In the genomic region with DNA sequence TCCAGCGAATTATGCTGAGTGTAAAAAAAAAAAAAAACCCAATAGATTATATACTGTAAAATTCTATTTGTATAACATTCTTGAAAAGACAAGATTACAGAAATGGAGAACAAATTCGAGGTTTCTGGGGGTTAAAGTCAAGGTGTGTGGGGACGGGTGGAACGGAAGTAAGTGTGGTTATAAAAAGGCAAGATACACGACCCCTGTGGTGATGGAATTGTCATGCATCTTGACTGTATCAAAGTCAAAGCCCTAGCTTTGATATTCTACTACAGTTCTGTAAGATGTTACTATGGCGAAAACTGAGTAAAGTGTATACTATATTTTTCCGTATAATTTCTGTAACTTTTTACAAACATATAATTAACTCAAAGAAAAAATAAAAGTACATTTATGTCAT, we compare ENCODE assay signal across 1 cellular context.
TF ChIP-seq lines count a peak whose summit lies in the region.

No MANE protein-coding gene starts in this region.

TF ChIP-seq in WTC11, 78 proteins besides CTCF, POLR2A, EP300 and RAD21 (continued from another document):
- TF ChIP-seq, protein P1, sequence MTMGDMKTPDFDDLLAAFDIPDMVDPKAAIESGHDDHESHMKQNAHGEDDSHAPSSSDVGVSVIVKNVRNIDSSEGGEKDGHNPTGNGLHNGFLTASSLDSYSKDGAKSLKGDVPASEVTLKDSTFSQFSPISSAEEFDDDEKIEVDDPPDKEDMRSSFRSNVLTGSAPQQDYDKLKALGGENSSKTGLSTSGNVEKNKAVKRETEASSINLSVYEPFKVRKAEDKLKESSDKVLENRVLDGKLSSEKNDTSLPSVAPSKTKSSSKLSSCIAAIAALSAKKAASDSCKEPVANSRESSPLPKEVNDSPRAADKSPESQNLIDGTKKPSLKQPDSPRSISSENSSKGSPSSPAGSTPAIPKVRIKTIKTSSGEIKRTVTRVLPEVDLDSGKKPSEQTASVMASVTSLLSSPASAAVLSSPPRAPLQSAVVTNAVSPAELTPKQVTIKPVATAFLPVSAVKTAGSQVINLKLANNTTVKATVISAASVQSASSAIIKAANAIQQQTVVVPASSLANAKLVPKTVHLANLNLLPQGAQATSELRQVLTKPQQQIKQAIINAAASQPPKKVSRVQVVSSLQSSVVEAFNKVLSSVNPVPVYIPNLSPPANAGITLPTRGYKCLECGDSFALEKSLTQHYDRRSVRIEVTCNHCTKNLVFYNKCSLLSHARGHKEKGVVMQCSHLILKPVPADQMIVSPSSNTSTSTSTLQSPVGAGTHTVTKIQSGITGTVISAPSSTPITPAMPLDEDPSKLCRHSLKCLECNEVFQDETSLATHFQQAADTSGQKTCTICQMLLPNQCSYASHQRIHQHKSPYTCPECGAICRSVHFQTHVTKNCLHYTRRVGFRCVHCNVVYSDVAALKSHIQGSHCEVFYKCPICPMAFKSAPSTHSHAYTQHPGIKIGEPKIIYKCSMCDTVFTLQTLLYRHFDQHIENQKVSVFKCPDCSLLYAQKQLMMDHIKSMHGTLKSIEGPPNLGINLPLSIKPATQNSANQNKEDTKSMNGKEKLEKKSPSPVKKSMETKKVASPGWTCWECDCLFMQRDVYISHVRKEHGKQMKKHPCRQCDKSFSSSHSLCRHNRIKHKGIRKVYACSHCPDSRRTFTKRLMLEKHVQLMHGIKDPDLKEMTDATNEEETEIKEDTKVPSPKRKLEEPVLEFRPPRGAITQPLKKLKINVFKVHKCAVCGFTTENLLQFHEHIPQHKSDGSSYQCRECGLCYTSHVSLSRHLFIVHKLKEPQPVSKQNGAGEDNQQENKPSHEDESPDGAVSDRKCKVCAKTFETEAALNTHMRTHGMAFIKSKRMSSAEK (CRISPR knock-in tag; IDR thresholded peaks at IDR 0.05; ENCODE audit: borderline replicate concordance) = no peak
- no peak for TF ChIP-seq GTF2I (CRISPR knock-in tag; conservative IDR thresholded peaks at IDR 0.05)
- no peak for TF ChIP-seq NFE2L1 (CRISPR knock-in tag; IDR thresholded peaks at IDR 0.05)
- TF ChIP-seq, protein P2, sequence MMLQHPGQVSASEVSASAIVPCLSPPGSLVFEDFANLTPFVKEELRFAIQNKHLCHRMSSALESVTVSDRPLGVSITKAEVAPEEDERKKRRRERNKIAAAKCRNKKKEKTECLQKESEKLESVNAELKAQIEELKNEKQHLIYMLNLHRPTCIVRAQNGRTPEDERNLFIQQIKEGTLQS (CRISPR knock-in tag; conservative IDR thresholded peaks at IDR 0.05) = no peak
- no peak for TF ChIP-seq KAT7 (CRISPR knock-in tag; IDR thresholded peaks at IDR 0.05; ENCODE audit: borderline replicate concordance)
- TF ChIP-seq ELF4 (CRISPR knock-in tag; IDR thresholded peaks at IDR 0.05; ENCODE audit: low read depth) = no peak
- TF ChIP-seq CREM (CRISPR knock-in tag; IDR thresholded peaks at IDR 0.05) = no peak
- no peak for TF ChIP-seq SOX15 (CRISPR knock-in tag; IDR thresholded peaks at IDR 0.05)
- TF ChIP-seq MXD4 (CRISPR knock-in tag; IDR thresholded peaks at IDR 0.05; ENCODE audit: borderline replicate concordance) = no peak
- TF ChIP-seq, protein P3, sequence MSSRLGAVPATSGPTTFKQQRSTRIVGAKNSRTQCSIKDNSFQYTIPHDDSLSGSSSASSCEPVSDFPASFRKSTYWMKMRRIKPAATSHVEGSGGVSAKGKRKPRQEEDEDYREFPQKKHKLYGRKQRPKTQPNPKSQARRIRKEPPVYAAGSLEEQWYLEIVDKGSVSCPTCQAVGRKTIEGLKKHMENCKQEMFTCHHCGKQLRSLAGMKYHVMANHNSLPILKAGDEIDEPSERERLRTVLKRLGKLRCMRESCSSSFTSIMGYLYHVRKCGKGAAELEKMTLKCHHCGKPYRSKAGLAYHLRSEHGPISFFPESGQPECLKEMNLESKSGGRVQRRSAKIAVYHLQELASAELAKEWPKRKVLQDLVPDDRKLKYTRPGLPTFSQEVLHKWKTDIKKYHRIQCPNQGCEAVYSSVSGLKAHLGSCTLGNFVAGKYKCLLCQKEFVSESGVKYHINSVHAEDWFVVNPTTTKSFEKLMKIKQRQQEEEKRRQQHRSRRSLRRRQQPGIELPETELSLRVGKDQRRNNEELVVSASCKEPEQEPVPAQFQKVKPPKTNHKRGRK (CRISPR knock-in tag; IDR thresholded peaks at IDR 0.05; ENCODE audit: borderline replicate concordance) = no peak
- no peak for TF ChIP-seq TP53 (CRISPR knock-in tag; IDR thresholded peaks at IDR 0.05)
- no peak for TF ChIP-seq ZNF138 (CRISPR knock-in tag; conservative IDR thresholded peaks at IDR 0.05)
- TF ChIP-seq ESRRA (CRISPR knock-in tag; IDR thresholded peaks at IDR 0.05; ENCODE audit: borderline replicate concordance) = no peak
- TF ChIP-seq ZNF263 (CRISPR knock-in tag; IDR thresholded peaks at IDR 0.05; ENCODE audit: low read depth) = no peak
- TF ChIP-seq, protein P4, sequence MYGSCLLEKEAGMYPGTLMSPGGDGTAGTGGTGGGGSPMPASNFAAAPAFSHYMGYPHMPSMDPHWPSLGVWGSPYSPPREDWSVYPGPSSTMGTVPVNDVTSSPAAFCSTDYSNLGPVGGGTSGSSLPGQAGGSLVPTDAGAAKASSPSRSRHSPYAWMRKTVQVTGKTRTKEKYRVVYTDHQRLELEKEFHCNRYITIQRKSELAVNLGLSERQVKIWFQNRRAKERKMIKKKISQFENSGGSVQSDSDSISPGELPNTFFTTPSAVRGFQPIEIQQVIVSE (CRISPR knock-in tag; IDR thresholded peaks at IDR 0.05; ENCODE audit: borderline replicate concordance) = no peak
